12 cellular contexts compared by ENCODE assay signal in genomic region chr2:127079358-127079920, GRCh38. TPM values are rescaled to one million over a fixed set of nuclear protein-coding genes. Genes with fewer than 3 reads are reported as not detected.
A peak's percentile ranks its signal among the peaks of the same experiment; 100 is the strongest.
DNase-seq lines count a peak whose midpoint lies in the region; ATAC-seq, FAIRE-seq and TF ChIP-seq lines count a peak whose summit lies in the region.
"Had no signal": no experiment of that assay in that cellular context is flagged by ENCODE, and none has a peak within 500 bp of the region (broad histone marks: within the 10 kb centered on the region; RNA-seq: fewer than 3 reads in every experiment).

No MANE protein-coding gene starts in this region.

- H3K27me3 Mint-ChIP-seq in activated B cell treated with CpG ODN at 0.5 μM for 24 hours, result no peaks in the 10 kb centered on the region

- H3K4me2 ChIP-seq in H1 (ENCODE audit: insufficient read depth in 1 of 2, low read depth in 2 of 2, low read length in 2 of 2), result no peak overlapping the region
- H3K4me2 ChIP-seq: KMS-11, PC-9 had no signal

- no peaks in the 10 kb centered on the region for H3K9me3 Mint-ChIP-seq in activated B cell treated with CpG ODN at 0.5 μM for 24 hours

- intact Hi-C loops in activated B cell treated with CpG ODN at 0.5 μM for 24 hours (cut with micrococcal nuclease) (no loop called here), spleen (cut with DNase I; ENCODE audit: low total_unique reads) (no loop called here), heart right ventricle (cut with DNase I) (no loop called here)

- no peak overlapping the region for H2AFZ ChIP-seq in H1 (ENCODE audit: low read length)
- H2AFZ ChIP-seq: PC-9 had no signal

- TF ChIP-seq POLR2A in GM12891 (IDR thresholded peaks at IDR 0.05; ENCODE audit: low read depth, low read length), result no peak
- TF ChIP-seq POLR2A in H1 (IDR thresholded peaks at IDR 0.05; ENCODE audit: control extremely low read depth in 1 of 2, low read depth in 2 of 2, low read length in 2 of 2), result no peak
- TF ChIP-seq POLR2A in spleen (IDR thresholded peaks at IDR 0.05), result no peak

- H3K56ac ChIP-seq in H1 (replicated peaks; ENCODE audit: insufficient read length, low read depth, low read length), result no peak overlapping the region

- H3K9ac ChIP-seq in H1 (replicated peaks in 1 of 4; ENCODE audit: extremely low read depth in 1 of 4, low read depth in 3 of 4, low read length in 3 of 4), result no peak overlapping the region
- H3K9ac ChIP-seq: KMS-11 had no signal

- H3K36me3 Mint-ChIP-seq in activated B cell treated with CpG ODN at 0.5 μM for 24 hours (ENCODE audit: low read depth), result peaks cover 16% of the 10 kb centered on the region

- H3K4me1 ChIP-seq in H1 (replicated peaks in 1 of 4; ENCODE audit: control insufficient read depth in 3 of 4, insufficient read depth in 4 of 4, low read length in 3 of 4) (peaks cover 0 to 14% (median 7%) of the 10 kb centered on the region in 4 experiments; a peak in 4 of 7 replicates), spleen (peaks cover 53 to 100% (median 79%) of the 10 kb centered on the region in 6 donors), heart right ventricle (peaks cover 0 to 59% (median 24%) of the 10 kb centered on the region in 9 donors)

- H3K36me3 ChIP-seq in H1 (ENCODE audit: control insufficient read depth in 2 of 4, insufficient read depth in 4 of 4, low read length in 3 of 4) (no peaks in the 10 kb centered on the region), spleen (peaks cover 0 to 25% (median 0%) of the 10 kb centered on the region in 6 donors), heart right ventricle (no peaks in the 10 kb centered on the region)
- H3K36me3 ChIP-seq: left ventricle myocardium inferior had no signal

- FAIRE-seq in GM12891 (lab: Jason Lieb, UNC) (peak; percentile 71), H1 (lab: Jason Lieb, UNC) (no peak)
- FAIRE-seq: TTC549 had no signal

- H3K27ac Mint-ChIP-seq in activated B cell treated with CpG ODN at 0.5 μM for 24 hours, result peak overlapping the region; percentile 95

- CTCF ChIA-PET in activated B cell treated with CpG ODN at 0.5 μM for 24 hours (lab: Charles Lee), result interaction anchor here (1.3 to 1.8 kb wide), 3 partner anchors 12 to 30 kb away, joined by 4 to 7 read pairs (median 5); partner anchors contain the start of gene BIN1
- CTCF ChIA-PET in H1 (lab: Charles Lee; ENCODE audit: partially characterized antibody), result interaction anchor here (1.1 to 7.6 kb wide), 7 partner anchors 10 to 95 kb away, joined by 3 to 70 read pairs (median 5); no protein-coding TSS in a partner anchor

- H3K4ac ChIP-seq in H1 (replicated peaks; ENCODE audit: insufficient read length, low read depth, low read length), result no peak overlapping the region

- H3K4me3 Mint-ChIP-seq in activated B cell treated with CpG ODN at 0.5 μM for 24 hours, result peak overlapping the region; percentile 28

- H3K4me1 Mint-ChIP-seq in activated B cell treated with CpG ODN at 0.5 μM for 24 hours, result peaks cover 80% of the 10 kb centered on the region

- peaks cover 0 to 22% of the 10 kb centered on the region in 2 experiments; a peak in 1 of 4 replicates for H3K79me2 ChIP-seq in H1 (ENCODE audit: control insufficient read depth in 1 of 2, insufficient read depth in 2 of 2, low read length in 2 of 2)

- TF ChIP-seq EP300 in H1 (IDR thresholded peaks at IDR 0.05; ENCODE audit: borderline replicate concordance in 1 of 2, low read depth in 2 of 2, low read length in 2 of 2), result no peak

- no peak for TF ChIP-seq RAD21 in H1 (IDR thresholded peaks at IDR 0.05 in 1 of 2, conservative IDR thresholded peaks at IDR 0.05 in 1 of 2; ENCODE audit: low read depth in 2 of 2, low read length in 2 of 2)

- no peak overlapping the region for H2BK20ac ChIP-seq in H1 (ENCODE audit: low read length)

- WGBS in H1 (ENCODE audit: extremely low coverage in 1 of 2, insufficient coverage in 1 of 2, insufficient read length in 1 of 2, insufficient replicate concordance in 2 of 2, low coverage in 1 of 2, low lambda C conversion rate in 2 of 2, missing lambda C conversion rate in 1 of 2), 2 experiments, result 94% methylated on average over 6 of the region's 6 CpGs; no CpG with 5 or more reads in 1 of the 2 experiments
- 86 to 95% (median 91%) methylated on average over 6 of the region's 6 CpGs for WGBS in spleen, 5 donors
- 89 to 95% methylated on average over 6 of the region's 6 CpGs for WGBS in heart right ventricle, 2 donors

- H2BK120ac ChIP-seq in H1 (replicated peaks; ENCODE audit: low read depth, low read length), result no peak overlapping the region

- H3K18ac ChIP-seq in H1 (ENCODE audit: extremely low read depth, low read length), result no peak overlapping the region

- no peaks in the 10 kb centered on the region for H3K27me3 ChIP-seq in H1 (replicated peaks in 1 of 4; ENCODE audit: control insufficient read depth in 3 of 4, extremely low read depth in 1 of 4, insufficient read depth in 3 of 4, low read length in 3 of 4)
- no peaks in the 10 kb centered on the region for H3K27me3 ChIP-seq in spleen (replicated peaks in 1 of 7)
- no peaks in the 10 kb centered on the region for H3K27me3 ChIP-seq in heart right ventricle

- H3K27ac ChIP-seq in H1 (ENCODE audit: low read depth, low read length) (no peak overlapping the region), spleen (peak overlapping the region in 6 of 8 donors; percentile 35 to 97 (median 91)), heart right ventricle (no peak overlapping the region)
- H3K27ac ChIP-seq: KMS-11, left ventricle myocardium inferior, PC-9 had no signal

- TF ChIP-seq CTCF in activated B cell treated with CpG ODN at 0.5 μM for 24 hours (IDR thresholded peaks at IDR 0.05) (no peak), H1 (IDR thresholded peaks at IDR 0.05; ENCODE audit: control extremely low read depth in 1 of 3, insufficient read depth in 1 of 3, low read depth in 1 of 3, low read length in 3 of 3) (no peak), spleen (IDR thresholded peaks at IDR 0.05 in 8 of 11, conservative IDR thresholded peaks at IDR 0.05 in 3 of 11) (no peak), heart right ventricle (IDR thresholded peaks at IDR 0.05) (no peak)

- peaks cover 2 to 4% of the 10 kb centered on the region in 2 experiments for H4K20me1 ChIP-seq in H1 (replicated peaks in 1 of 2; ENCODE audit: control insufficient read depth in 1 of 2, insufficient read depth in 2 of 2, low read length in 2 of 2)

- ATAC-seq in activated B cell treated with CpG ODN at 0.5 μM for 24 hours (ENCODE audit: low read depth) (no peak), heart right ventricle (no peak)

- H3K14ac ChIP-seq in H1 (ENCODE audit: insufficient read length), result no peak overlapping the region

- no peak overlapping the region for H3K23ac ChIP-seq in H1 (ENCODE audit: insufficient read length)

- H4K5ac ChIP-seq in H1 (ENCODE audit: insufficient read length, low read depth, low read length), result no peak overlapping the region

- 0 out of 2 replicates have a peak overlapping the region, but pooled peaks have one; percentile 2 for H2BK12ac ChIP-seq in H1 (ENCODE audit: low read depth, low read length)

- peaks cover 8% of the 10 kb centered on the region; the same call in 1 of the 2 replicates for H3K79me1 ChIP-seq in H1 (ENCODE audit: low read depth, low read length)

- no peaks in the 10 kb centered on the region for H3K9me3 ChIP-seq in H1 (ENCODE audit: insufficient read depth in 2 of 2, low read depth in 1 of 2, low read length in 1 of 2)
- H3K9me3 ChIP-seq in spleen, result no peaks in the 10 kb centered on the region
- H3K9me3 ChIP-seq in heart right ventricle, result no peaks in the 10 kb centered on the region
- H3K9me3 ChIP-seq: left ventricle myocardium inferior had no signal

- H4K91ac ChIP-seq in H1 (replicated peaks; ENCODE audit: insufficient read length, low read length), result no peak overlapping the region

- POLR2A ChIA-PET in activated B cell treated with CpG ODN at 0.5 μM for 24 hours (lab: Charles Lee), result interaction anchor here (0.7 to 2.3 kb wide), 4 partner anchors 11 to 560 kb away, joined by 4 to 10 read pairs (median 6); partner anchors contain the start of gene BIN1
- POLR2A ChIA-PET in H1 (lab: Charles Lee; ENCODE audit: partially characterized antibody), result no interaction called here

- peak overlapping the region; percentile 12; the same call in 1 of the 2 replicates for H4K8ac ChIP-seq in H1 (ENCODE audit: extremely low read depth, insufficient read depth, low read length)

- DNase-seq in GM12891 (ENCODE audit: insufficient read length, low spot score), result no peak
- no peak for DNase-seq in activated B cell treated with CpG ODN at 0.5 μM for 24 hours
- DNase-seq in H1 (ENCODE audit: low read depth in 1 of 2, low spot score in 2 of 2), result no peak
- DNase-seq in spleen, result no peak
- no peak for DNase-seq in heart right ventricle
- no peak for DNase-seq in AML-193 (lab: John Stamatoyannopoulos, UW)
- no peak for DNase-seq in OCI-M2 (lab: John Stamatoyannopoulos, UW; ENCODE audit: unreplicated experiment)
- DNase-seq: DMS 273 treated with DMSO at 0.1 percent for 48 hours, left ventricle myocardium inferior, PC-9 had no signal

- H2BK5ac ChIP-seq in H1 (ENCODE audit: low read depth, low read length), result no peak overlapping the region

- H3K4me3 ChIP-seq in H1 (ENCODE audit: extremely low read depth in 1 of 4, insufficient read depth in 2 of 4, low read depth in 3 of 4, low read length in 4 of 4), result no peak overlapping the region
- peak overlapping the region in 1 of 8 donors; percentile 72 for H3K4me3 ChIP-seq in spleen
- H3K4me3 ChIP-seq in heart right ventricle, result no peak overlapping the region
- H3K4me3 ChIP-seq: left ventricle myocardium inferior, PC-9 had no signal

- H3K23me2 ChIP-seq in H1 (ENCODE audit: low read depth, low read length), result 0 out of 2 replicates have a peak, but pooled peaks cover 2% of the 10 kb centered on the region

- no peak overlapping the region for H2BK15ac ChIP-seq in H1 (ENCODE audit: low read length)

- no peak overlapping the region for H2AK5ac ChIP-seq in H1 (ENCODE audit: low read depth, low read length)

TF ChIP-seq in GM12891, 5 proteins besides CTCF, POLR2A, EP300 and RAD21 (continues in another document):
- no peak for TF ChIP-seq SPI1 (IDR thresholded peaks at IDR 0.05; ENCODE audit: low read depth, low read length)

RNA-seq across cellular contexts. Expression of gene BIN1, which starts 27.5 kb away (rescaled TPM):
- 37.7 TPM for polyA plus RNA-seq in GM12891 (2012; ENCODE audit: low read depth, missing spikeins)
- 62.5 and 63.5 TPM in 2 replicates for total RNA-seq in activated B cell treated with CpG ODN at 0.5 μM for 24 hours
- 35.6 and 41.9 TPM in 2 replicates for total RNA-seq in H1 (2021; fragmentation: NEBNext Ultra II Directional; extraction: Animal tissue kit (Norgen Biotek cat#: 25700))
- polyA plus RNA-seq in H1 (2011; rRNA removed), result 23.6 and 35.1 TPM in 2 replicates
- polyA plus RNA-seq in H1 (2011; cell fraction: cytosol; rRNA removed), result 39.0 TPM
- polyA plus RNA-seq in H1 (2011; cell fraction: nucleus; rRNA removed), result 102 TPM
- polyA plus RNA-seq in H1 (2012, experiment 1 of 2), result 35.4 to 47.3 TPM (median 43.6 TPM) in 4 replicates
- 30.3 TPM for polyA plus RNA-seq in H1 (2012, experiment 2 of 2)
- 32.3 TPM for polyA plus RNA-seq in H1 (2013, experiment 1 of 2)
- polyA plus RNA-seq in H1 (2013, experiment 2 of 2), result 31.5 TPM
- polyA minus RNA-seq in H1 (2011; rRNA and poly(A)+ RNA removed), result 14.7 and 16.2 TPM in 2 replicates
- 14.2 TPM for polyA minus RNA-seq in H1 (2011; cell fraction: cytosol; rRNA and poly(A)+ RNA removed)
- 19.4 TPM for polyA minus RNA-seq in H1 (2011; cell fraction: nucleus; rRNA and poly(A)+ RNA removed)
- 100 to 1,000 TPM in 2 of 7 donors, 10 to 100 TPM in 5; 60.0 to 123 (median 68.8) TPM for total RNA-seq in spleen
- 100 to 1,000 TPM in 1 of 3 donors, 10 to 100 TPM in 2; 57.2 to 106 (median 71.9) TPM for polyA plus RNA-seq in spleen
- total RNA-seq in heart right ventricle, result 10 to 100 TPM; 11.9 to 21.7 (median 16.5) TPM
- polyA plus RNA-seq in heart right ventricle, result 10 to 100 TPM in 1 of 2 donors, 1 to 10 TPM in 1; 8.4 to 10.9 TPM

Comparison
In these comparisons a context has a peak if more than half of its experiments do, and no peak if none do; other contexts are left out.
1. H3K27ac ChIP-seq: peak in spleen (6 of 8); none in H1 (single experiment) and heart right ventricle (0 of 10).